Comparison of ENCODE assay signal across 14 cellular contexts in genomic region chr13:114034481-114034891, GRCh38.
A peak's percentile ranks its signal among the peaks of the same experiment; 100 is the strongest.
DNase-seq lines count a peak whose midpoint lies in the region; ATAC-seq and TF ChIP-seq lines count a peak whose summit lies in the region.
"Had no signal": no experiment of that assay in that cellular context is flagged by ENCODE, and none has a peak within 500 bp of the region (broad histone marks: within the 10 kb centered on the region; RNA-seq: fewer than 3 reads in every experiment).

No MANE protein-coding gene starts in this region.

- CTCF ChIA-PET in activated CD4-positive, alpha-beta T cell treated with anti-CD3 and anti-CD28 coated beads for 36 hours (lab: Charles Lee), result interaction anchor here (0.5 kb wide), 1 partner anchor 160 kb away, joined by 4 read pairs; no protein-coding TSS in a partner anchor

- peaks cover 9% of the 10 kb centered on the region for H3K9me3 Mint-ChIP-seq in activated CD4-positive, alpha-beta T cell treated with anti-CD3 and anti-CD28 coated beads for 36 hours (ENCODE audit: low read depth)
- H3K9me3 Mint-ChIP-seq in dendritic cell treated with granulocyte-macrophage colony-stimulating factor and Interleukin-4, amounts not matched to agents 40 ng/mL and 50 ng/mL, for 4 days, result no peaks in the 10 kb centered on the region
- H3K9me3 Mint-ChIP-seq in naive thymus-derived CD8-positive, alpha-beta T cell, result peaks cover 0 to 6% (median 0%) of the 10 kb centered on the region in 9 donors

- intact Hi-C loops in activated CD4-positive, alpha-beta T cell treated with anti-CD3 and anti-CD28 coated beads for 36 hours (cut with DNase I, micrococcal nuclease), result no loop called here
- intact Hi-C loops in dendritic cell treated with granulocyte-macrophage colony-stimulating factor and Interleukin-4, amounts not matched to agents 40 ng/mL and 50 ng/mL, for 4 days (cut with micrococcal nuclease), result no loop called here
- intact Hi-C loops in tibial artery (cut with DNase I; ENCODE audit: low total_unique reads), result no loop called here

- TF ChIP-seq CTCF in tibial artery (IDR thresholded peaks at IDR 0.05), result no peak

- H3K4me3 ChIP-seq in tibial artery, result peak overlapping the region in 1 of 2 donors; percentile 13
- H3K4me3 ChIP-seq: SK-N-MC had no signal

- POLR2A ChIA-PET in activated CD4-positive, alpha-beta T cell treated with anti-CD3 and anti-CD28 coated beads for 36 hours (lab: Charles Lee), result no interaction called here
- POLR2A ChIA-PET in naive thymus-derived CD8-positive, alpha-beta T cell (lab: Charles Lee), result interaction anchor here (1.2 kb wide), 1 partner anchor 33 kb away, joined by 3 read pairs; no protein-coding TSS in a partner anchor

- H3K4me1 Mint-ChIP-seq in activated CD4-positive, alpha-beta T cell treated with anti-CD3 and anti-CD28 coated beads for 36 hours, result peaks cover 12% of the 10 kb centered on the region
- peaks cover 52% of the 10 kb centered on the region for H3K4me1 Mint-ChIP-seq in dendritic cell treated with granulocyte-macrophage colony-stimulating factor and Interleukin-4, amounts not matched to agents 40 ng/mL and 50 ng/mL, for 4 days (ENCODE audit: low read depth)
- peaks cover 28 to 68% (median 50%) of the 10 kb centered on the region in 4 donors for H3K4me1 Mint-ChIP-seq in naive thymus-derived CD8-positive, alpha-beta T cell

- no peak for TF ChIP-seq POLR2A in GM18505 (IDR thresholded peaks at IDR 0.05; ENCODE audit: borderline replicate concordance, extremely low read depth, insufficient read depth, insufficient read length)

- peaks cover 25% of the 10 kb centered on the region for H3K36me3 Mint-ChIP-seq in activated CD4-positive, alpha-beta T cell treated with anti-CD3 and anti-CD28 coated beads for 36 hours (ENCODE audit: low read depth)
- peaks cover 82% of the 10 kb centered on the region for H3K36me3 Mint-ChIP-seq in dendritic cell treated with granulocyte-macrophage colony-stimulating factor and Interleukin-4, amounts not matched to agents 40 ng/mL and 50 ng/mL, for 4 days (ENCODE audit: low read depth)
- H3K36me3 Mint-ChIP-seq in naive thymus-derived CD8-positive, alpha-beta T cell, result peaks cover 0 to 64% (median 6%) of the 10 kb centered on the region in 3 donors

- H3K27ac Mint-ChIP-seq in activated CD4-positive, alpha-beta T cell treated with anti-CD3 and anti-CD28 coated beads for 36 hours, result peak overlapping the region; percentile 68
- peak overlapping the region; percentile 21 for H3K27ac Mint-ChIP-seq in dendritic cell treated with granulocyte-macrophage colony-stimulating factor and Interleukin-4, amounts not matched to agents 40 ng/mL and 50 ng/mL, for 4 days
- H3K27ac Mint-ChIP-seq in naive thymus-derived CD8-positive, alpha-beta T cell, result peak overlapping the region in 8 of 10 donors; percentile 8 to 81 (median 63)

- H3K9me3 ChIP-seq in tibial artery, result no peaks in the 10 kb centered on the region

- H3K27me3 Mint-ChIP-seq in activated CD4-positive, alpha-beta T cell treated with anti-CD3 and anti-CD28 coated beads for 36 hours, result no peaks in the 10 kb centered on the region
- H3K27me3 Mint-ChIP-seq in dendritic cell treated with granulocyte-macrophage colony-stimulating factor and Interleukin-4, amounts not matched to agents 40 ng/mL and 50 ng/mL, for 4 days, result no peaks in the 10 kb centered on the region
- no peaks in the 10 kb centered on the region for H3K27me3 Mint-ChIP-seq in naive thymus-derived CD8-positive, alpha-beta T cell

- no peak for ATAC-seq in activated CD4-positive, alpha-beta T cell treated with anti-CD3 and anti-CD28 coated beads for 36 hours
- ATAC-seq in naive thymus-derived CD8-positive, alpha-beta T cell, result no peak
- no peak for ATAC-seq in GM18505 (IDR thresholded peaks at IDR 0.05; ENCODE audit: unreplicated experiment)

- H3K27me3 ChIP-seq in tibial artery, result no peaks in the 10 kb centered on the region

- peaks cover 0 to 48% (median 31%) of the 10 kb centered on the region in 4 donors for H3K4me1 ChIP-seq in tibial artery

- H3K4me3 Mint-ChIP-seq in activated CD4-positive, alpha-beta T cell treated with anti-CD3 and anti-CD28 coated beads for 36 hours, result no peak overlapping the region
- peak overlapping the region; percentile 56 for H3K4me3 Mint-ChIP-seq in dendritic cell treated with granulocyte-macrophage colony-stimulating factor and Interleukin-4, amounts not matched to agents 40 ng/mL and 50 ng/mL, for 4 days
- H3K4me3 Mint-ChIP-seq in naive thymus-derived CD8-positive, alpha-beta T cell, result peak overlapping the region in 1 of 10 donors; percentile 51

- H3K36me3 ChIP-seq in tibial artery, result no peaks in the 10 kb centered on the region

- peak overlapping the region; percentile 49 to 62 for H3K27ac ChIP-seq in tibial artery
- H3K27ac ChIP-seq: SK-N-MC had no signal

- no peak for DNase-seq in activated CD4-positive, alpha-beta T cell treated with anti-CD3 and anti-CD28 coated beads for 36 hours
- no peak for DNase-seq in activated CD4-positive, alpha-beta T cell treated with anti-CD3 and anti-CD28 coated beads for 4 hours
- no peak for DNase-seq in naive thymus-derived CD8-positive, alpha-beta T cell
- no peak for DNase-seq in tibial artery
- no peak for DNase-seq in NCI-H526 (lab: John Stamatoyannopoulos, UW)
- DNase-seq in 8988T, result no peak
- DNase-seq: activated naive CD4-positive, alpha-beta T cell treated with Interleukin-2 at 50 U/mL for 16 hours; EL; NCI-H1048; NCI-H774; stimulated activated CD4-positive, alpha-beta T cell treated with anti-CD3 and anti-CD28 coated beads, Interleukin-4, amount 100 ng/mL, for 1 hour had no signal
